Comparison of ENCODE assay signal across 1 cellular context in genomic region chr21:36164427-36164784, GRCh38.
A peak's percentile ranks its signal among the peaks of the same experiment; 100 is the strongest.
TF ChIP-seq lines count a peak whose summit lies in the region.

No MANE protein-coding gene starts in this region.

TF ChIP-seq in HepG2, 621 proteins besides CTCF, POLR2A, EP300 and RAD21 (continued from another document and continues in another):
- TF ChIP-seq PAXIP1 (CRISPR knock-in tag; conservative IDR thresholded peaks at IDR 0.05) (peak; percentile 68), GATAD1 (CRISPR knock-in tag; IDR thresholded peaks at IDR 0.05) (0 out of 2 replicates have a peak, but pooled peaks have one; percentile 39), ZFP1 (CRISPR knock-in tag; IDR thresholded peaks at IDR 0.05) (no peak), MBNL3 (CRISPR knock-in tag; conservative IDR thresholded peaks at IDR 0.05) (no peak), ZFP62 (CRISPR knock-in tag; IDR thresholded peaks at IDR 0.05) (no peak), YEATS4 (CRISPR knock-in tag; IDR thresholded peaks at IDR 0.05; ENCODE audit: borderline replicate concordance) (peak; percentile 36; the same call in 1 of the 2 replicates), MXI1 (IDR thresholded peaks at IDR 0.05; ENCODE audit: borderline replicate concordance, low read depth, low read length) (peak; percentile 75; the same call in 1 of the 3 replicates), GTF3A (CRISPR knock-in tag; conservative IDR thresholded peaks at IDR 0.05) (no peak), ASH2L (IDR thresholded peaks at IDR 0.05; ENCODE audit: insufficient read length, low read depth, low read length) (no peak), MAZ (IDR thresholded peaks at IDR 0.05; ENCODE audit: borderline replicate concordance, low read depth, low read length) (no peak), MAZ (CRISPR knock-in tag; IDR thresholded peaks at IDR 0.05; ENCODE audit: low read depth) (no peak), ZNF432 (CRISPR knock-in tag; IDR thresholded peaks at IDR 0.05; ENCODE audit: borderline replicate concordance) (no peak), ZNF646 (CRISPR knock-in tag; IDR thresholded peaks at IDR 0.05) (peak; percentile 86; the same call in 1 of the 2 replicates), E2F5 (CRISPR knock-in tag; conservative IDR thresholded peaks at IDR 0.05) (no peak), ZNF570 (CRISPR knock-in tag; IDR thresholded peaks at IDR 0.05; ENCODE audit: borderline replicate concordance) (no peak), CENPT (CRISPR knock-in tag; IDR thresholded peaks at IDR 0.05; ENCODE audit: low read depth) (no peak), ZNF704 (CRISPR knock-in tag; IDR thresholded peaks at IDR 0.05; ENCODE audit: borderline replicate concordance) (no peak), HMG20B (CRISPR knock-in tag; conservative IDR thresholded peaks at IDR 0.05) (0 out of 2 replicates have a peak, but pooled peaks have one; percentile 28), MTA1 (CRISPR knock-in tag; IDR thresholded peaks at IDR 0.05; ENCODE audit: borderline replicate concordance) (no peak), DRAP1 (CRISPR knock-in tag; IDR thresholded peaks at IDR 0.05) (no peak), GTF2F1 (IDR thresholded peaks at IDR 0.05; ENCODE audit: low read length) (no peak), ZSCAN12 (CRISPR knock-in tag; IDR thresholded peaks at IDR 0.05) (no peak), PCBP1 (IDR thresholded peaks at IDR 0.05; ENCODE audit: borderline replicate concordance, low read depth, low read length) (no peak), AFF4 (CRISPR knock-in tag; IDR thresholded peaks at IDR 0.05) (no peak), AKAP8 (CRISPR knock-in tag; IDR thresholded peaks at IDR 0.05) (no peak), ZFP37 (CRISPR knock-in tag; IDR thresholded peaks at IDR 0.05; ENCODE audit: borderline replicate concordance) (no peak), ERF (CRISPR knock-in tag; IDR thresholded peaks at IDR 0.05) (peak; percentile 71; the same call in 1 of the 2 replicates), SIN3B (IDR thresholded peaks at IDR 0.05; ENCODE audit: low read length) (no peak), HNRNPL (IDR thresholded peaks at IDR 0.05; ENCODE audit: low read depth, low read length) (no peak), TRIM24 (CRISPR knock-in tag; IDR thresholded peaks at IDR 0.05) (no peak), ZNF274 (CRISPR knock-in tag; IDR thresholded peaks at IDR 0.05) (no peak), ZNF292 (CRISPR knock-in tag; IDR thresholded peaks at IDR 0.05; ENCODE audit: borderline replicate concordance, low read depth) (peak; percentile 23; the same call in 1 of the 2 replicates), NR2F1 (CRISPR knock-in tag; IDR thresholded peaks at IDR 0.05) (no peak), DNMT3B (CRISPR knock-in tag; conservative IDR thresholded peaks at IDR 0.05) (no peak)
- TF ChIP-seq, protein P1, sequence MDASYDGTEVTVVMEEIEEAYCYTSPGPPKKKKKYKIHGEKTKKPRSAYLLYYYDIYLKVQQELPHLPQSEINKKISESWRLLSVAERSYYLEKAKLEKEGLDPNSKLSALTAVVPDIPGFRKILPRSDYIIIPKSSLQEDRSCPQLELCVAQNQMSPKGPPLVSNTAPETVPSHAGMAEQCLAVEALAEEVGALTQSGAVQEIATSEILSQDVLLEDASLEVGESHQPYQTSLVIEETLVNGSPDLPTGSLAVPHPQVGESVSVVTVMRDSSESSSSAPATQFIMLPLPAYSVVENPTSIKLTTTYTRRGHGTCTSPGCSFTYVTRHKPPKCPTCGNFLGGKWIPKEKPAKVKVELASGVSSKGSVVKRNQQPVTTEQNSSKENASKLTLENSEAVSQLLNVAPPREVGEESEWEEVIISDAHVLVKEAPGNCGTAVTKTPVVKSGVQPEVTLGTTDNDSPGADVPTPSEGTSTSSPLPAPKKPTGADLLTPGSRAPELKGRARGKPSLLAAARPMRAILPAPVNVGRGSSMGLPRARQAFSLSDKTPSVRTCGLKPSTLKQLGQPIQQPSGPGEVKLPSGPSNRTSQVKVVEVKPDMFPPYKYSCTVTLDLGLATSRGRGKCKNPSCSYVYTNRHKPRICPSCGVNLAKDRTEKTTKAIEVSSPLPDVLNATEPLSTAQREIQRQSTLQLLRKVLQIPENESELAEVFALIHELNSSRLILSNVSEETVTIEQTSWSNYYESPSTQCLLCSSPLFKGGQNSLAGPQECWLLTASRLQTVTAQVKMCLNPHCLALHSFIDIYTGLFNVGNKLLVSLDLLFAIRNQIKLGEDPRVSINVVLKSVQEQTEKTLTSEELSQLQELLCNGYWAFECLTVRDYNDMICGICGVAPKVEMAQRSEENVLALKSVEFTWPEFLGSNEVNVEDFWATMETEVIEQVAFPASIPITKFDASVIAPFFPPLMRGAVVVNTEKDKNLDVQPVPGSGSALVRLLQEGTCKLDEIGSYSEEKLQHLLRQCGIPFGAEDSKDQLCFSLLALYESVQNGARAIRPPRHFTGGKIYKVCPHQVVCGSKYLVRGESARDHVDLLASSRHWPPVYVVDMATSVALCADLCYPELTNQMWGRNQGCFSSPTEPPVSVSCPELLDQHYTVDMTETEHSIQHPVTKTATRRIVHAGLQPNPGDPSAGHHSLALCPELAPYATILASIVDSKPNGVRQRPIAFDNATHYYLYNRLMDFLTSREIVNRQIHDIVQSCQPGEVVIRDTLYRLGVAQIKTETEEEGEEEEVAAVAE (CRISPR knock-in tag; IDR thresholded peaks at IDR 0.05; ENCODE audit: borderline replicate concordance), result no peak
- TF ChIP-seq, protein P2, sequence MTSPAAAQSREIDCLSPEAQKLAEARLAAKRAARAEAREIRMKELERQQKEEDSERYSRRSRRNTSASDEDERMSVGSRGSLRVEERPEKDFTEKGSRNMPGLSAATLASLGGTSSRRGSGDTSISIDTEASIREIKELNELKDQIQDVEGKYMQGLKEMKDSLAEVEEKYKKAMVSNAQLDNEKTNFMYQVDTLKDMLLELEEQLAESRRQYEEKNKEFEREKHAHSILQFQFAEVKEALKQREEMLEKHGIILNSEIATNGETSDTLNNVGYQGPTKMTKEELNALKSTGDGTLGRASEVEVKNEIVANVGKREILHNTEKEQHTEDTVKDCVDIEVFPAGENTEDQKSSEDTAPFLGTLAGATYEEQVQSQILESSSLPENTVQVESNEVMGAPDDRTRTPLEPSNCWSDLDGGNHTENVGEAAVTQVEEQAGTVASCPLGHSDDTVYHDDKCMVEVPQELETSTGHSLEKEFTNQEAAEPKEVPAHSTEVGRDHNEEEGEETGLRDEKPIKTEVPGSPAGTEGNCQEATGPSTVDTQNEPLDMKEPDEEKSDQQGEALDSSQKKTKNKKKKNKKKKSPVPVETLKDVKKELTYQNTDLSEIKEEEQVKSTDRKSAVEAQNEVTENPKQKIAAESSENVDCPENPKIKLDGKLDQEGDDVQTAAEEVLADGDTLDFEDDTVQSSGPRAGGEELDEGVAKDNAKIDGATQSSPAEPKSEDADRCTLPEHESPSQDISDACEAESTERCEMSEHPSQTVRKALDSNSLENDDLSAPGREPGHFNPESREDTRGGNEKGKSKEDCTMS (CRISPR knock-in tag; conservative IDR thresholded peaks at IDR 0.05), result no peak
